In genomic region chr22:31488988-31489617, GRCh38 we compare ENCODE assay signal across 8 cellular contexts. TPM values are rescaled to one million over a fixed set of nuclear protein-coding genes. Genes with fewer than 3 reads are reported as not detected.
DNase-seq lines count a peak whose midpoint lies in the region; ATAC-seq and TF ChIP-seq lines count a peak whose summit lies in the region.

No MANE protein-coding gene starts in this region.

- H3K4me3 ChIP-seq in adipocyte (ENCODE audit: low read length) (peak overlapping the region; percentile 93), right atrium auricular region (peak overlapping the region; percentile 77 to 80), psoas muscle (peak overlapping the region; percentile 92)

- TF ChIP-seq CTCF in right atrium auricular region (IDR thresholded peaks at IDR 0.05) (no peak), psoas muscle (IDR thresholded peaks at IDR 0.05) (no peak)

- ATAC-seq in HG02642 (IDR thresholded peaks at IDR 0.05; ENCODE audit: poor library complexity, unreplicated experiment) = peak; percentile 3
- ATAC-seq in psoas muscle = peak; percentile 11 to 18 (median 14)

- H3K4me1 ChIP-seq in adipocyte (ENCODE audit: control insufficient read depth, insufficient read depth, low read length) = peaks cover 19% of the 10 kb centered on the region
- peaks cover 0 to 24% of the 10 kb centered on the region in 2 donors for H3K4me1 ChIP-seq in right atrium auricular region
- peaks cover 33% of the 10 kb centered on the region for H3K4me1 ChIP-seq in psoas muscle

- H3K36me3 ChIP-seq in adipocyte (ENCODE audit: control insufficient read depth, insufficient read depth, low read length, severe bottlenecking) = peaks cover 25% of the 10 kb centered on the region
- peaks cover 19% of the 10 kb centered on the region for H3K36me3 ChIP-seq in right atrium auricular region
- peaks cover 2 to 37% of the 10 kb centered on the region in 2 donors for H3K36me3 ChIP-seq in psoas muscle (ENCODE audit: insufficient read depth in 1 of 2, low read depth in 1 of 2)

- no peaks in the 10 kb centered on the region for H3K9me3 ChIP-seq in adipocyte (ENCODE audit: control insufficient read depth, low read length)
- no peaks in the 10 kb centered on the region for H3K9me3 ChIP-seq in right atrium auricular region
- no peaks in the 10 kb centered on the region for H3K9me3 ChIP-seq in psoas muscle

- intact Hi-C loops in psoas muscle (cut with DNase I) = loop anchor here in 1 of 2 donors (10.0 kb wide), 1 partner anchor 144 kb away; the partner anchor contains the start of gene PATZ1

- H3K9ac ChIP-seq in adipocyte (ENCODE audit: low read length) = peak overlapping the region; percentile 88

- 0% methylated on average over 21 to 61 of the region's 61 CpGs for WGBS in psoas muscle, 3 donors

- H3K27me3 ChIP-seq in adipocyte (replicated peaks; ENCODE audit: control insufficient read depth, insufficient read depth, low read length) (no peaks in the 10 kb centered on the region), right atrium auricular region (no peaks in the 10 kb centered on the region), psoas muscle (ENCODE audit: insufficient read depth in 3 of 3, low read length in 2 of 3) (no peaks in the 10 kb centered on the region)

- peak in 2 of 3 experiments; percentile 43 to 61 for DNase-seq in NCI-H1417 (lab: John Stamatoyannopoulos, UW)
- DNase-seq in NCI-H1417 treated with DMSO at 0.1 percent for 48 hours (lab: John Stamatoyannopoulos, UW) = no peak
- peak; percentile 23 for DNase-seq in RPMI7951 (ENCODE audit: low read depth)
- DNase-seq in adipocyte (ENCODE audit: low read depth) = peak; percentile 73
- DNase-seq in right atrium auricular region (ENCODE audit: low spot score) = no peak
- peak; percentile 39 to 71 for DNase-seq in psoas muscle
- no peak for DNase-seq in SIG-M5 treated with dmso at 0.1 percent for 504 hours (lab: John Stamatoyannopoulos, UW; ENCODE audit: unreplicated experiment)

- H3K27ac ChIP-seq in right atrium auricular region (peak overlapping the region; percentile 94 to 97), psoas muscle (peak overlapping the region; percentile 98)

RNA-seq across cellular contexts. Expression of gene EIF4ENIF1, which starts 0.5 kb away (rescaled TPM):
- 4.9 and 59.4 TPM in 2 replicates for total RNA-seq in RPMI7951 (2014; rRNA removed; shearing (Covaris generic))
- total RNA-seq in right atrium auricular region = 10 to 100 TPM in 1 of 2 donors, 1 to 10 TPM in 1; 9.0 to 14.6 TPM
- total RNA-seq in psoas muscle = 10 to 100 TPM; 24.8 to 34.2 (median 26.6) TPM
- 10 to 100 TPM in 2 of 3 donors, 1 to 10 TPM in 1; 9.2 to 23.4 (median 10.4) TPM for polyA plus RNA-seq in psoas muscle

RNA-seq across cellular contexts. Expression of gene SFI1, which starts 7.2 kb away (rescaled TPM):
- total RNA-seq in RPMI7951 (2014; rRNA removed; shearing (Covaris generic)) = 6.1 and 10.7 TPM in 2 replicates
- total RNA-seq in right atrium auricular region (1 to 10 TPM; 6.5 to 6.8 TPM), psoas muscle (1 to 10 TPM; 2.7 to 8.6 (median 4.1) TPM)
- 1 to 10 TPM; 1.5 to 4.1 (median 2.2) TPM for polyA plus RNA-seq in psoas muscle

Comparison
In these comparisons a context has a peak if more than half of its experiments do, and no peak if none do; other contexts are left out.
1. DNase-seq: peak in NCI-H1417 (2 of 3), RPMI7951 (single experiment), adipocyte (single experiment) and psoas muscle (2 of 2); none in NCI-H1417 treated with DMSO at 0.1 percent for 48 hours (single experiment), right atrium auricular region (single experiment) and SIG-M5 treated with dmso at 0.1 percent for 504 hours (single experiment).
2. Peak in every context shown above with its lines, with median percentiles within 50 percentile points of each other: H3K4me3 ChIP-seq.